Comparison of ENCODE assay signal across 8 cellular contexts in the genomic region with DNA sequence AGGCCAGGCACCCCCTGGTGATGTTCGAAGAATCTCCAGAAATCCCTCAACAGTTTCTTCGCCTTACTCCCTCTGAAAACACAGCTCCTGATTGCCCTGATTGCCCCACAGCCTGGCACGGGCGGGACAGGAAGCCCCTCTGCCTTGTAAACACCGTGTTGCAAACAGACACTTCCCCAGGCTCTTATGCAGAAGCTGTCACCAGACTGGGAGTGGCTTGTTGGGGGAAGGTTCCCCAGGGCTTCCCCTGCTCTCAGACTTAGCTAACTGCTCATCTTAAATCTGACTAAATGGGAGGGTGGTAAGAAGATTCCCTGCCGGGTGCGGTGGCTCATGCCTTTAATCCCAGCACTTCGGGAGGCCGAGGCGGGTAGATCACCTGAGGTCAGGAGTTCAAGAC. TPM values are rescaled to one million over a fixed set of nuclear protein-coding genes. Genes with fewer than 3 reads are reported as not detected.
DNase-seq lines count a peak whose midpoint lies in the region; TF ChIP-seq lines count a peak whose summit lies in the region.

No MANE protein-coding gene starts in this region.

- H3K4me3 ChIP-seq in right atrium auricular region (no peak overlapping the region), vagina (no peak overlapping the region)

- TF ChIP-seq CTCF in right atrium auricular region (IDR thresholded peaks at IDR 0.05) (no peak), vagina (IDR thresholded peaks at IDR 0.05) (no peak)

- DNase-seq in GDM1 (lab: John Stamatoyannopoulos, UW): peak; percentile 50
- peak; percentile 50 to 63 for DNase-seq in activated CD8-positive, alpha-beta memory T cell treated with anti-CD3 and anti-CD28 coated beads for 4 hours (ENCODE audit: low read depth in 2 of 2)
- peak; percentile 72 for DNase-seq in right atrium auricular region (ENCODE audit: low spot score)
- DNase-seq in stimulated activated CD8-positive, alpha-beta memory T cell treated with anti-CD3 and anti-CD28 coated beads, Interleukin-7, amount 100 ng/mL, for 1 hour (ENCODE audit: low read depth in 2 of 2): peak; percentile 53 to 57
- DNase-seq in NCI-H2196 treated with DMSO at 0.1 percent for 48 hours (lab: John Stamatoyannopoulos, UW; ENCODE audit: unreplicated experiment): no peak
- DNase-seq in vagina (ENCODE audit: extremely low spot score in 2 of 2): no peak
- no peak for DNase-seq in SK-N-DZ (ENCODE audit: low spot score)

- H3K9me3 ChIP-seq in right atrium auricular region (no peaks in the 10 kb centered on the region), vagina (no peaks in the 10 kb centered on the region)

- H3K4me1 ChIP-seq in right atrium auricular region (no peaks in the 10 kb centered on the region), vagina (no peaks in the 10 kb centered on the region)

- peaks cover 3% of the 10 kb centered on the region for H3K27me3 Mint-ChIP-seq in IgD-negative memory B cell

- H3K4me3 Mint-ChIP-seq in IgD-negative memory B cell: peak overlapping the region; percentile 66 to 96 (median 90)

- H3K36me3 ChIP-seq in right atrium auricular region (no peaks in the 10 kb centered on the region), vagina (no peaks in the 10 kb centered on the region)

- H3K9me3 Mint-ChIP-seq in IgD-negative memory B cell: peaks cover 0 to 1% (median 0%) of the 10 kb centered on the region in 3 donors

- TF ChIP-seq POLR2A in vagina (IDR thresholded peaks at IDR 0.05): no peak

- intact Hi-C loops in vagina (cut with DNase I): no loop called here

- peak overlapping the region in 1 of 2 donors; percentile 22 for H3K27ac ChIP-seq in right atrium auricular region
- H3K27ac ChIP-seq in vagina: no peak overlapping the region

- peaks cover 51 to 81% (median 72%) of the 10 kb centered on the region in 3 donors for H3K4me1 Mint-ChIP-seq in IgD-negative memory B cell

- H3K27me3 ChIP-seq in right atrium auricular region: no peaks in the 10 kb centered on the region
- H3K27me3 ChIP-seq in vagina: no peaks in the 10 kb centered on the region

- peak overlapping the region; percentile 86 to 99 (median 96) for H3K27ac Mint-ChIP-seq in IgD-negative memory B cell

- H3K36me3 Mint-ChIP-seq in IgD-negative memory B cell: peaks cover 23% of the 10 kb centered on the region

RNA-seq across cellular contexts. Expression of a gene that starts 11.2 kb away (rescaled TPM):
- 30.7 TPM for polyA plus RNA-seq in IgD-negative memory B cell
- total RNA-seq in right atrium auricular region: 1 to 10 TPM; 5.0 to 7.5 TPM
- total RNA-seq in vagina: 10.6 TPM
- polyA plus RNA-seq in SK-N-DZ (2014; cell fraction: cytosol; rRNA removed): not detected in 2 replicates
- not detected in 2 replicates for polyA plus RNA-seq in SK-N-DZ (2014; cell fraction: nucleus; rRNA removed)

Comparison
In these comparisons a context has a peak if more than half of its experiments do, and no peak if none do; other contexts are left out.
1. DNase-seq: peak in GDM1 (single experiment), activated CD8-positive, alpha-beta memory T cell treated with anti-CD3 and anti-CD28 coated beads for 4 hours (2 of 2), right atrium auricular region (single experiment) and stimulated activated CD8-positive, alpha-beta memory T cell treated with anti-CD3 and anti-CD28 coated beads, Interleukin-7, amount 100 ng/mL, for 1 hour (2 of 2); none in NCI-H2196 treated with DMSO at 0.1 percent for 48 hours (single experiment), vagina (0 of 2) and SK-N-DZ (single experiment).